In genomic region chrX:46662594-46662993, GRCh38 we compare ENCODE assay signal across 18 cellular contexts.
DNase-seq lines count a peak whose midpoint lies in the region; ATAC-seq and TF ChIP-seq lines count a peak whose summit lies in the region.
"Had no signal": no experiment of that assay in that cellular context is flagged by ENCODE, and none has a peak within 500 bp of the region (broad histone marks: within the 10 kb centered on the region; RNA-seq: fewer than 3 reads in every experiment).

No MANE protein-coding gene starts in this region.

- intact Hi-C loops in A673 (cut with micrococcal nuclease; ENCODE audit: unreplicated experiment), result no loop called here

- CTCF ChIA-PET in SK-N-SH (lab: Yijun Ruan, JAX), result interaction anchor here (1.4 to 1.5 kb wide), 2 partner anchors 9 to 16 kb away, joined by 3 to 8 read pairs; no protein-coding TSS in a partner anchor
- CTCF ChIA-PET in A673 (lab: Charles Lee), result no interaction called here

- peaks cover 0 to 7% of the 10 kb centered on the region in 2 experiments; a peak in 1 of 4 replicates for H3K4me1 ChIP-seq in SK-N-SH (ENCODE audit: control insufficient read depth in 1 of 2, insufficient read depth in 2 of 2, low read depth in 1 of 2, low read length in 1 of 2)
- H3K4me1 ChIP-seq in A673 (ENCODE audit: insufficient read depth, low read length, poor library complexity, severe bottlenecking), result no peaks in the 10 kb centered on the region
- H3K4me1 ChIP-seq: A549, HAP-1 had no signal

- no peak overlapping the region for H3K4me2 ChIP-seq in SK-N-SH
- H3K4me2 ChIP-seq: A549 had no signal

- TF ChIP-seq RAD21 in SK-N-SH (IDR thresholded peaks at IDR 0.05; ENCODE audit: low read length), result no peak

- H3K9ac ChIP-seq in SK-N-SH, result no peak overlapping the region

- H2AFZ ChIP-seq in SK-N-SH (ENCODE audit: low read depth), result no peak overlapping the region

- no peaks in the 10 kb centered on the region for H3K36me3 ChIP-seq in SK-N-SH (replicated peaks in 1 of 2; ENCODE audit: control insufficient read depth in 1 of 2, insufficient read depth in 2 of 2, low read length in 1 of 2)
- no peaks in the 10 kb centered on the region for H3K36me3 ChIP-seq in A673 (ENCODE audit: insufficient read depth, low read length, poor library complexity, severe bottlenecking)
- H3K36me3 ChIP-seq: HAP-1 had no signal

- no peaks in the 10 kb centered on the region for H3K9me2 ChIP-seq in SK-N-SH

- TF ChIP-seq EP300 in SK-N-SH (IDR thresholded peaks at IDR 0.05; ENCODE audit: borderline replicate concordance in 1 of 2, low read depth in 1 of 2, low read length in 1 of 2), result no peak

- DNase-seq in SK-N-SH (no peak), amniotic epithelial cell (ENCODE audit: low read depth) (peak; percentile 62), fibroblast of villous mesenchyme (ENCODE audit: low read depth) (peak; percentile 31), A673 (ENCODE audit: low spot score) (no peak), superior temporal gyrus (ENCODE audit: extremely low spot score) (no peak)
- DNase-seq: C1 segment of cervical spinal cord; Calu3; CD4-positive, alpha-beta memory T cell; COR-L47; DMS53; DMS79 treated with DMSO at 0.1 percent for 48 hours; GF-D8; GOT3 had no signal

- H3F3A ChIP-seq in SK-N-SH (replicated peaks; ENCODE audit: insufficient read depth), result peaks cover 3% of the 10 kb centered on the region

- TF ChIP-seq CTCF in SK-N-SH (IDR thresholded peaks at IDR 0.05), result no peak
- no peak for TF ChIP-seq CTCF in fibroblast of villous mesenchyme (IDR thresholded peaks at IDR 0.05; ENCODE audit: insufficient read depth, low read depth, low read length)
- no peak for TF ChIP-seq CTCF in A673 (conservative IDR thresholded peaks at IDR 0.05; ENCODE audit: low read depth, low read length)

- no peak overlapping the region for H3K27ac ChIP-seq in SK-N-SH (ENCODE audit: low read depth in 2 of 2, low read length in 1 of 2)
- H3K27ac ChIP-seq in A673 (ENCODE audit: low read depth, low read length, poor library complexity, severe bottlenecking), result no peak overlapping the region
- H3K27ac ChIP-seq: 22Rv1, A549 had no signal

- WGBS in SK-N-SH (ENCODE audit: low lambda C conversion rate), result 49% methylated on average over 4 of the region's 4 CpGs

- H3K4me3 ChIP-seq in SK-N-SH (ENCODE audit: low read depth in 2 of 2, low read length in 1 of 2), result no peak overlapping the region
- no peak overlapping the region for H3K4me3 ChIP-seq in fibroblast of villous mesenchyme (ENCODE audit: low read depth, low read length)
- H3K4me3 ChIP-seq in A673 (ENCODE audit: low read depth, low read length, poor library complexity, severe bottlenecking), result no peak overlapping the region
- H3K4me3 ChIP-seq: A549, HAP-1 had no signal

- H3K27me3 ChIP-seq in SK-N-SH (ENCODE audit: insufficient read depth) (no peaks in the 10 kb centered on the region; the same call in 1 of the 2 replicates), A673 (replicated peaks; ENCODE audit: insufficient read depth, low read depth, low read length, poor library complexity) (no peaks in the 10 kb centered on the region)

- POLR2A ChIA-PET in SK-N-SH (lab: Yijun Ruan, JAX), result no interaction called here
- POLR2A ChIA-PET in A673 (lab: Charles Lee; ENCODE audit: low non-redundant PET), result no interaction called here

- no peaks in the 10 kb centered on the region for H4K20me1 ChIP-seq in SK-N-SH (ENCODE audit: insufficient read depth)

- H3K79me2 ChIP-seq in SK-N-SH (ENCODE audit: insufficient read depth), result no peaks in the 10 kb centered on the region

- no TSS peak for BruUV-seq in A673 (replicated peaks; lab: Mats Ljungman, UMichigan)

- ATAC-seq in SK-N-SH treated with all-trans-retinoic acid at 6 μM for 48 hours, result no peak
- no peak for ATAC-seq in GM21529 (IDR thresholded peaks at IDR 0.05; ENCODE audit: unreplicated experiment)
- ATAC-seq: A549 had no signal

- H3K9me3 ChIP-seq in SK-N-SH, result no peaks in the 10 kb centered on the region
- no peaks in the 10 kb centered on the region for H3K9me3 ChIP-seq in A673 (ENCODE audit: low read depth, low read length, poor library complexity, severe bottlenecking)
- H3K9me3 ChIP-seq: A549, HAP-1 had no signal

TF ChIP-seq in SK-N-SH, 30 proteins besides CTCF, POLR2A, EP300 and RAD21:
- 0 out of 2 replicates have a peak, but pooled peaks have one; percentile 1 for TF ChIP-seq FOXJ3 (CRISPR knock-in tag; IDR thresholded peaks at IDR 0.05)
- no peak for TF ChIP-seq TCF12 (IDR thresholded peaks at IDR 0.05)
- TF ChIP-seq ZBTB33 (IDR thresholded peaks at IDR 0.05; ENCODE audit: borderline replicate concordance, low read depth), result no peak

TF ChIP-seq in SK-N-SH treated with all-trans-retinoic acid at 6 μM for 48 hours, 23 proteins besides CTCF, POLR2A, EP300 and RAD21:
- no peak for TF ChIP-seq SNAI2 (CRISPR knock-in tag; IDR thresholded peaks at IDR 0.05)
- TF ChIP-seq ZC3H10 (CRISPR knock-in tag; IDR thresholded peaks at IDR 0.05), result no peak
- no peak for TF ChIP-seq ISL1 (CRISPR knock-in tag; IDR thresholded peaks at IDR 0.05)
- TF ChIP-seq ZNF70 (CRISPR knock-in tag; IDR thresholded peaks at IDR 0.05), result no peak
- TF ChIP-seq PATZ1 (CRISPR knock-in tag; IDR thresholded peaks at IDR 0.05; ENCODE audit: borderline replicate concordance), result no peak
- TF ChIP-seq TSHZ2 (CRISPR knock-in tag; IDR thresholded peaks at IDR 0.05), result no peak
- no peak for TF ChIP-seq GLIS3 (CRISPR knock-in tag; IDR thresholded peaks at IDR 0.05)
- no peak for TF ChIP-seq BACH2 (CRISPR knock-in tag; IDR thresholded peaks at IDR 0.05; ENCODE audit: borderline replicate concordance)
- no peak for TF ChIP-seq TOX (CRISPR knock-in tag; IDR thresholded peaks at IDR 0.05; ENCODE audit: borderline replicate concordance)
- no peak for TF ChIP-seq ZNF565 (CRISPR knock-in tag; conservative IDR thresholded peaks at IDR 0.05; ENCODE audit: low read depth)
- TF ChIP-seq POU6F1 (CRISPR knock-in tag; IDR thresholded peaks at IDR 0.05; ENCODE audit: borderline replicate concordance, low read depth), result no peak
- TF ChIP-seq RARB (CRISPR knock-in tag; IDR thresholded peaks at IDR 0.05), result no peak
- no peak for TF ChIP-seq CSDC2 (CRISPR knock-in tag; IDR thresholded peaks at IDR 0.05)
TF ChIP-seq in SK-N-SH treated with all-trans-retinoic acid at 6 μM for 48 hours: peak in this region for 0.

Comparison
In these comparisons a context has a peak if more than half of its experiments do, and no peak if none do; other contexts are left out.
1. DNase-seq: peak in amniotic epithelial cell (single experiment) and fibroblast of villous mesenchyme (single experiment); none in SK-N-SH (single experiment), A673 (single experiment) and superior temporal gyrus (single experiment).